ENCODE assay signal across 1 cellular context in the genomic region with DNA sequence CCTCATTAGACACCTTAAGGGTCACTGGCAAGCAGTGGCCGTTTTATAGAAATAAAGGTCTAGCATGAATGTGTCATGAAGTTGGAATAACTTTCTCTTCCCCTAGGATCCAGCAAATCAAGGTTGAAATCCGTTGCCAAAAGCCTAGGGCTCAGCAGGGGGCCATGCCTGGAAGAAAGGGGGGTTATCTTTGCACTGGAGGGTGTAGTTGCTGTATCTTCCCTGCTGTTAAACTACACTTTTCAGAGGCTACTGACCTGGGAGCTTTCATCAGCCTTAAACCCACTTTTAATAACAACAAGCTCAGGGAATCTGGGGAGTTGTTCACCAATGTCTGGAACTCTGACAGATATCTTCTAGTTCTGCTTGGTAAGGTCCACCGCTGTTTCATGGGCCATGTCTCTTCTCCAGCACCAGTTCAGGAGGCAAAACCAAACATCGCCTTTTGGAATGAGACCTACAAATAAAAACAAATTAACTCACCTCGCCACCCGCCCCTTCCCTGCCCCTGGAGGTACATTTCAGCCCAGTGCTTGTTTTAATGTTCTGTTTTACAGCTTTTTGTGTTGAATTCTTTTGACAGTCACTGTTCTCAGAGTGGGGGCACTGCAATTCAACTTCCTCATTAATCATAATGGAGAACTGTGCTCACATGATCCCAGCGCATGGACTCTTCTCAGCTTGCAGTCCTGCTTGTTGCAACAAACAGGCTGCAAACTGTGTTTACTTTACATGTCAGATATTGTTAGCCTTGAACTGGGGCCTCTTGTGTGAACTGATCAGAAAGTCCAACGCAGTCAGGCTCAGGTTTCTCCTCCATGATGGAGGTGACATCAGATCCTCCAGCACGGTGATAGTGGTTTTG.
TF ChIP-seq lines count a peak whose summit lies in the region.

No MANE protein-coding gene starts in this region.

TF ChIP-seq in liver, 16 proteins besides CTCF, POLR2A, EP300 and RAD21 (continued from another document):
- TF ChIP-seq ATF3 (IDR thresholded peaks at IDR 0.05) (peak; percentile 45), TAF1 (conservative IDR thresholded peaks at IDR 0.05) (no peak), RXRA (IDR thresholded peaks at IDR 0.05) (peak; percentile 76 to 83), SP1 (IDR thresholded peaks at IDR 0.05) (peak; percentile 86), FOXA2 (IDR thresholded peaks at IDR 0.05) (peak; percentile 93)
TF ChIP-seq in liver: peak in this region for 12.
